ENCODE assay signal across 1 cellular context in the genomic region with DNA sequence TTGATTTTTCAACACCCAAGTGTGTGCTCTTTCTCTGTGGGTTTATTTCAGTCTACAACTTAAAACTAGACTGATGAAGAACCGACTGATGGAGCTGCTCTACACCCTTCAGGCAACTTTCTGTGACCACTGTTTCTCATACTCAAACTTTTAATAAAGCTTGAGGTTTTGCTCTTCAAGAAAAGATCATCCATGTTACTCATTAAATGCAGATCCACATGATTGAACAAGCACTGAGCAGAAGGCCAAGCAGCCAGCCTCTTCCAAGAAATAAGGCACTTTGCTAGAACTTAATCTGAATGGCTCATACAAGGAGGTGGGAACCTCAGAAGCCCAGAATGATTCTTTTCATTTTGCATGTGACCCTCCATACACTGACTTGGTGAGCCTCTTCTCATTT.
TF ChIP-seq lines count a peak whose summit lies in the region.

No MANE protein-coding gene starts in this region.

TF ChIP-seq in GM12878, 131 proteins besides CTCF, POLR2A, EP300 and RAD21 (continued from another document):
- TF ChIP-seq, protein P1, sequence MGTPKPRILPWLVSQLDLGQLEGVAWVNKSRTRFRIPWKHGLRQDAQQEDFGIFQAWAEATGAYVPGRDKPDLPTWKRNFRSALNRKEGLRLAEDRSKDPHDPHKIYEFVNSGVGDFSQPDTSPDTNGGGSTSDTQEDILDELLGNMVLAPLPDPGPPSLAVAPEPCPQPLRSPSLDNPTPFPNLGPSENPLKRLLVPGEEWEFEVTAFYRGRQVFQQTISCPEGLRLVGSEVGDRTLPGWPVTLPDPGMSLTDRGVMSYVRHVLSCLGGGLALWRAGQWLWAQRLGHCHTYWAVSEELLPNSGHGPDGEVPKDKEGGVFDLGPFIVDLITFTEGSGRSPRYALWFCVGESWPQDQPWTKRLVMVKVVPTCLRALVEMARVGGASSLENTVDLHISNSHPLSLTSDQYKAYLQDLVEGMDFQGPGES (IDR thresholded peaks at IDR 0.05): no peak
- no peak for TF ChIP-seq BCL11A (IDR thresholded peaks at IDR 0.05; ENCODE audit: low read depth, low read length)
- no peak for TF ChIP-seq ZNF24 (IDR thresholded peaks at IDR 0.05)
- TF ChIP-seq ZNF687 (IDR thresholded peaks at IDR 0.05): no peak
- no peak for TF ChIP-seq ETV6 (conservative IDR thresholded peaks at IDR 0.05 in 1 of 2, IDR thresholded peaks at IDR 0.05 in 1 of 2; ENCODE audit: borderline replicate concordance in 1 of 2, low read depth in 1 of 2)
- TF ChIP-seq ZBED1 (IDR thresholded peaks at IDR 0.05; ENCODE audit: borderline replicate concordance): no peak
- TF ChIP-seq NR2F1 (conservative IDR thresholded peaks at IDR 0.05): no peak
- no peak for TF ChIP-seq FOS (IDR thresholded peaks at IDR 0.05; ENCODE audit: borderline replicate concordance, extremely low read depth, insufficient read length)
- no peak for TF ChIP-seq ZNF384 (IDR thresholded peaks at IDR 0.05; ENCODE audit: borderline replicate concordance, low read depth, low read length)
- TF ChIP-seq SMC3 (IDR thresholded peaks at IDR 0.05; ENCODE audit: borderline replicate concordance, low read length): no peak
- no peak for TF ChIP-seq ZNF217 (IDR thresholded peaks at IDR 0.05)
- no peak for TF ChIP-seq SMAD5 (IDR thresholded peaks at IDR 0.05; ENCODE audit: low read depth)
